Comparison of ENCODE assay signal across 1 cellular context in genomic region chr17:73011016-73011486, GRCh38.
TF ChIP-seq lines count a peak whose summit lies in the region.

No MANE protein-coding gene starts in this region.

TF ChIP-seq in A549, 52 proteins besides CTCF, POLR2A, EP300 and RAD21 (continued from another document):
- TF ChIP-seq HOXA7 (CRISPR knock-in tag; IDR thresholded peaks at IDR 0.05), result no peak
- TF ChIP-seq RFX5 (IDR thresholded peaks at IDR 0.05), result no peak
